17 cellular contexts compared by ENCODE assay signal in the genomic region with DNA sequence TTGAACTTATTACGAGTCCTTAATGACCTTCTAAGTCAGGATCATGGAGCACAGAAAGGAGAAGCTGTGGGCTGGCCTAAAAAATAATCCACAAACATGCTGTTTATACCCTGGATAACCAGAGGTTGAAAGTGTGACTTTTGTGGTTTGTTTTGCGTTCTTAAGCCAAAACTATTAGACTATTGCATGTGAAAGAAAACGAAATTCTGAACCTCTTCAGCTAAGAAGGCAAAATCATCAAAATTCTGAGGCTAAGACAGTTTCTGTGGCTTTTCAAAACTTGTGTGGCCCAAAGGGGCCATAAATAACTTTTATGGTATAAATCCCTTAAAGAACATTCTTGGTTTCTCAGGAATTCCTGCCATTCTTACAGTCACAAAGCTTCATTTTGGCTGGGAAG.
DNase-seq lines count a peak whose midpoint lies in the region; ATAC-seq and TF ChIP-seq lines count a peak whose summit lies in the region.
"Had no signal": no experiment of that assay in that cellular context is flagged by ENCODE, and none has a peak within 500 bp of the region (broad histone marks: within the 10 kb centered on the region; RNA-seq: fewer than 3 reads in every experiment).

No MANE protein-coding gene starts in this region.

- TF ChIP-seq CTCF in HFF-Myc (IDR thresholded peaks at IDR 0.05; ENCODE audit: low read depth, low read length, missing control alignments) (no peak), astrocyte of the spinal cord (IDR thresholded peaks at IDR 0.05; ENCODE audit: low read depth, low read length) (no peak), mesothelial cell of epicardium (IDR thresholded peaks at IDR 0.05; ENCODE audit: unreplicated experiment) (no peak)

- H3K4me1 Mint-ChIP-seq in mesothelial cell of epicardium, result peaks cover 11% of the 10 kb centered on the region

- ATAC-seq in HG02884 (IDR thresholded peaks at IDR 0.05; ENCODE audit: unreplicated experiment), result no peak
- ATAC-seq in GM18868 (IDR thresholded peaks at IDR 0.05; ENCODE audit: unreplicated experiment), result no peak
- ATAC-seq in HG03354 (IDR thresholded peaks at IDR 0.05; ENCODE audit: poor library complexity, severe bottlenecking, unreplicated experiment), result no peak
- ATAC-seq: activated naive CD4-positive, alpha-beta T cell treated with anti-CD3 and anti-CD28 coated beads, Interleukin-2, amount 50 U/mL, for 72 hours had no signal

- no peaks in the 10 kb centered on the region for H3K27me3 Mint-ChIP-seq in mesothelial cell of epicardium (ENCODE audit: low read depth)
- H3K27me3 Mint-ChIP-seq: memory B cell had no signal

- no peak overlapping the region for H3K4me3 Mint-ChIP-seq in mesothelial cell of epicardium
- H3K4me3 Mint-ChIP-seq: memory B cell; T-helper 1 cell treated with Interleukin-12 subunit alpha and Interleukin-12 subunit beta and Interleukin-4 antibody, amounts not matched to agents 30 μg/mL and 1 μg/mL, for 36 hours had no signal

- H3K4me3 ChIP-seq in HFF-Myc (replicated peaks; ENCODE audit: low read depth, low read length) (no peak overlapping the region), astrocyte of the spinal cord (ENCODE audit: low read depth, low read length) (no peak overlapping the region)

- peaks cover 19% of the 10 kb centered on the region for H3K36me3 Mint-ChIP-seq in mesothelial cell of epicardium

- H3K27ac Mint-ChIP-seq in mesothelial cell of epicardium, result peak overlapping the region; percentile 48
- H3K27ac Mint-ChIP-seq: activated naive CD4-positive, alpha-beta T cell treated with anti-CD3 and anti-CD28 coated beads, Interleukin-2, amount 50 U/mL, for 72 hours; memory B cell; T-helper 1 cell treated with Interleukin-12 subunit alpha and Interleukin-12 subunit beta and Interleukin-4 antibody, amounts not matched to agents 30 μg/mL and 1 μg/mL, for 36 hours had no signal

- H3K9me3 Mint-ChIP-seq in mesothelial cell of epicardium, result peaks cover 30% of the 10 kb centered on the region

- DNase-seq in AG08396 (ENCODE audit: low spot score), result peak; percentile 25
- peak; percentile 43 for DNase-seq in HFF-Myc (ENCODE audit: extremely low read depth, low read depth)
- peak; percentile 81 for DNase-seq in astrocyte of the spinal cord (ENCODE audit: low read depth, low spot score)
- no peak for DNase-seq in mesothelial cell of epicardium (ENCODE audit: low spot score in 2 of 2, unreplicated experiment in 2 of 2)
- DNase-seq in stimulated activated CD4-positive, alpha-beta T cell treated with anti-CD3 and anti-CD28 coated beads, Interleukin-4, amount 100 ng/mL, for 1 hour, result no peak
- DNase-seq: activated CD4-positive, alpha-beta T cell treated with anti-CD3 and anti-CD28 coated beads for 1 hour; BE2C; DND-41; erythroblast; NCI-H146; NCI-H510A treated with DMSO at 0.1 percent for 48 hours had no signal

- in situ Hi-C loops in astrocyte of the spinal cord (cut with HindIII; ENCODE audit: low sequenced_read_pairs), result no loop called here

Comparison
In these comparisons a context has a peak if more than half of its experiments do, and no peak if none do; other contexts are left out.
1. DNase-seq: peak in AG08396 (single experiment), HFF-Myc (single experiment) and astrocyte of the spinal cord (single experiment); none in mesothelial cell of epicardium (0 of 2) and stimulated activated CD4-positive, alpha-beta T cell treated with anti-CD3 and anti-CD28 coated beads, Interleukin-4, amount 100 ng/mL, for 1 hour (single experiment).